Comparison of ENCODE assay signal across 9 cellular contexts in the genomic region with DNA sequence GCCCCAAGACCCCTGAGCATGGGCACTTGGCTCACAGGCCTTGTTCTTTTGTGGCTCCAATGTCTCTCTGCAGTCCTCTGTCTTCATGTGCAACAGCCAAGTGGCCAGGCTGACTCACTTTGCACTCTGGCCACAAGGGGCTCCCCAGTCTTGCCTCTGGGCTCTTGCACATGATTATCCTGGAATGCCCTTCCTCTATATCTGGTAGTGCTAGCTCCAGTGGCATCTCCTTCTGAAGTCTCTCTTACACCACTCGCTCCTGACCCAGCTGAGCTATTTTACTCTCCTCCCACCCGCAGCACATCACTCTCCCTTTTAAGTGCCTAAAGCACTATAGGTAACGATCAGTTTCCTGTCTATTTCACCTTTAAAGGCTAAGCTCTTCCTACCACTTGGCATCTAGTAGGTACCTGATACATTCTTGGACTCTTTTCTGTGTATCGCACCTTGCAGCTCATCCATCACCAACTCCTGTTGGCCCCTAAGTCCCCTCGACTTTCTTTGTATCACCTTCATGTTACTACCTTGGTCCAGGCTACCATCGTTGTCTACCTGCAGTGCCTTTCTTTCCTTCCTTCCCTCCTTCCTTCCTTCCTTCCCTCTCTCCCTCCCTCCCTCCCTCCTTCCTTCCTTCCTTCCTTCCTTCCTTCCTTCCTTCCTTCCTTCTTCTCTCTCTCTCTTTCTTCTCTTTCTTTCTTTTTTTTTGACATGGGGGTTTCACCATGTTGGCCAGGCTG. TPM values are rescaled to one million over a fixed set of nuclear protein-coding genes. Genes with fewer than 3 reads are reported as not detected.
A peak's percentile ranks its signal among the peaks of the same experiment; 100 is the strongest.
DNase-seq lines count a peak whose midpoint lies in the region; ATAC-seq and TF ChIP-seq lines count a peak whose summit lies in the region.
"Had no signal": no experiment of that assay in that cellular context is flagged by ENCODE, and none has a peak within 500 bp of the region (broad histone marks: within the 10 kb centered on the region; RNA-seq: fewer than 3 reads in every experiment).

No MANE protein-coding gene starts in this region.

- H3K27me3 Mint-ChIP-seq in activated CD4-positive, alpha-beta memory T cell treated with anti-CD3 and anti-CD28 coated beads for 36 hours = peaks cover 22% of the 10 kb centered on the region
- H3K27me3 Mint-ChIP-seq in activated naive CD4-positive, alpha-beta T cell treated with anti-CD3 and anti-CD28 coated beads for 36 hours (ENCODE audit: low read depth) = peaks cover 21% of the 10 kb centered on the region
- peaks cover 33% of the 10 kb centered on the region for H3K27me3 Mint-ChIP-seq in T-helper 17 cell

- H3K27ac Mint-ChIP-seq in activated CD4-positive, alpha-beta memory T cell treated with anti-CD3 and anti-CD28 coated beads for 36 hours = no peak overlapping the region
- H3K27ac Mint-ChIP-seq in activated naive CD4-positive, alpha-beta T cell treated with anti-CD3 and anti-CD28 coated beads for 36 hours = no peak overlapping the region
- no peak overlapping the region for H3K27ac Mint-ChIP-seq in T-helper 17 cell

- CTCF ChIA-PET in activated CD4-positive, alpha-beta memory T cell treated with anti-CD3 and anti-CD28 coated beads for 36 hours (lab: Charles Lee) = interaction anchor here (0.6 kb wide), 1 partner anchor 124 kb away, joined by 4 read pairs; no protein-coding TSS in a partner anchor
- CTCF ChIA-PET in activated naive CD4-positive, alpha-beta T cell treated with anti-CD3 and anti-CD28 coated beads for 36 hours (lab: Charles Lee) = interaction anchor here (1.1 to 1.5 kb wide), 2 partner anchors 13 to 140 kb away, joined by 4 read pairs; no protein-coding TSS in a partner anchor

- no peaks in the 10 kb centered on the region for H3K36me3 Mint-ChIP-seq in activated CD4-positive, alpha-beta memory T cell treated with anti-CD3 and anti-CD28 coated beads for 36 hours
- H3K36me3 Mint-ChIP-seq in activated naive CD4-positive, alpha-beta T cell treated with anti-CD3 and anti-CD28 coated beads for 36 hours (ENCODE audit: low read depth) = no peaks in the 10 kb centered on the region
- peaks cover 5% of the 10 kb centered on the region for H3K36me3 Mint-ChIP-seq in T-helper 17 cell (ENCODE audit: low read depth)

- ATAC-seq in HG02973 (IDR thresholded peaks at IDR 0.05; ENCODE audit: unreplicated experiment) (no peak), T-helper 17 cell (no peak)

- POLR2A ChIA-PET in activated CD4-positive, alpha-beta memory T cell treated with anti-CD3 and anti-CD28 coated beads for 36 hours (lab: Charles Lee) = no interaction called here

- TF ChIP-seq CTCF in kidney epithelial cell (IDR thresholded peaks at IDR 0.05; ENCODE audit: insufficient read depth, low read length, poor library complexity, severe bottlenecking) = peak; percentile 51

- H3K4me1 Mint-ChIP-seq in activated CD4-positive, alpha-beta memory T cell treated with anti-CD3 and anti-CD28 coated beads for 36 hours (ENCODE audit: low read depth) = no peaks in the 10 kb centered on the region
- H3K4me1 Mint-ChIP-seq in activated naive CD4-positive, alpha-beta T cell treated with anti-CD3 and anti-CD28 coated beads for 36 hours (ENCODE audit: low read depth) = no peaks in the 10 kb centered on the region
- H3K4me1 Mint-ChIP-seq in T-helper 17 cell = no peaks in the 10 kb centered on the region

- H3K9me3 Mint-ChIP-seq in activated CD4-positive, alpha-beta memory T cell treated with anti-CD3 and anti-CD28 coated beads for 36 hours = no peaks in the 10 kb centered on the region
- H3K9me3 Mint-ChIP-seq in activated naive CD4-positive, alpha-beta T cell treated with anti-CD3 and anti-CD28 coated beads for 36 hours = no peaks in the 10 kb centered on the region

- H3K4me3 Mint-ChIP-seq in activated CD4-positive, alpha-beta memory T cell treated with anti-CD3 and anti-CD28 coated beads for 36 hours = no peak overlapping the region
- no peak overlapping the region for H3K4me3 Mint-ChIP-seq in activated naive CD4-positive, alpha-beta T cell treated with anti-CD3 and anti-CD28 coated beads for 36 hours
- no peak overlapping the region for H3K4me3 Mint-ChIP-seq in T-helper 17 cell

- H3K36me3 ChIP-seq in kidney epithelial cell (ENCODE audit: control insufficient read depth, insufficient read depth, low read length) = no peaks in the 10 kb centered on the region
- H3K36me3 ChIP-seq: vagina had no signal

- H3K27me3 ChIP-seq in kidney epithelial cell (ENCODE audit: control insufficient read depth, insufficient read depth, low read length) = no peaks in the 10 kb centered on the region
- H3K27me3 ChIP-seq: vagina had no signal

- no peak overlapping the region for H3K4me3 ChIP-seq in kidney epithelial cell (ENCODE audit: low read depth, low read length)
- H3K4me3 ChIP-seq: vagina had no signal

- intact Hi-C loops in activated CD4-positive, alpha-beta memory T cell treated with anti-CD3 and anti-CD28 coated beads for 36 hours (cut with micrococcal nuclease) = no loop called here
- intact Hi-C loops in activated naive CD4-positive, alpha-beta T cell treated with anti-CD3 and anti-CD28 coated beads for 36 hours (cut with micrococcal nuclease) = no loop called here

- DNase-seq in CD1c-positive myeloid dendritic cell (ENCODE audit: extremely low spot score) = peak; percentile 35
- peak; percentile 54 for DNase-seq in HPDE6-E6E7 (ENCODE audit: extremely low spot score)
- DNase-seq in UCSD-AML1 (lab: John Stamatoyannopoulos, UW; ENCODE audit: unreplicated experiment) = peak; percentile 39
- DNase-seq in kidney epithelial cell (ENCODE audit: low read depth) = no peak
- DNase-seq in activated CD4-positive, alpha-beta memory T cell treated with anti-CD3 and anti-CD28 coated beads for 36 hours = no peak
- no peak for DNase-seq in activated naive CD4-positive, alpha-beta T cell treated with anti-CD3 and anti-CD28 coated beads for 36 hours
- no peak for DNase-seq in T-helper 17 cell

- H3K9me3 ChIP-seq in T-helper 17 cell (ENCODE audit: control insufficient read depth, low read length, poor library complexity, severe bottlenecking) = no peaks in the 10 kb centered on the region
- H3K9me3 ChIP-seq: vagina had no signal

RNA-seq across cellular contexts. Expression of a gene that starts 21.8 kb away (rescaled TPM):
- total RNA-seq in kidney epithelial cell (0.33 and 0.96 TPM in 2 replicates), T-helper 17 cell (not detected)
- total RNA-seq in activated CD4-positive, alpha-beta memory T cell treated with anti-CD3 and anti-CD28 coated beads for 36 hours = not detected
- total RNA-seq in activated naive CD4-positive, alpha-beta T cell treated with anti-CD3 and anti-CD28 coated beads for 36 hours = not detected

Comparison
In these comparisons a context has a peak if more than half of its experiments do, and no peak if none do; other contexts are left out.
1. DNase-seq: peak in CD1c-positive myeloid dendritic cell (single experiment), HPDE6-E6E7 (single experiment) and UCSD-AML1 (single experiment); none in kidney epithelial cell (single experiment), activated CD4-positive, alpha-beta memory T cell treated with anti-CD3 and anti-CD28 coated beads for 36 hours (single experiment), activated naive CD4-positive, alpha-beta T cell treated with anti-CD3 and anti-CD28 coated beads for 36 hours (single experiment) and T-helper 17 cell (0 of 3).